30 cellular contexts compared by ENCODE assay signal in the genomic region with DNA sequence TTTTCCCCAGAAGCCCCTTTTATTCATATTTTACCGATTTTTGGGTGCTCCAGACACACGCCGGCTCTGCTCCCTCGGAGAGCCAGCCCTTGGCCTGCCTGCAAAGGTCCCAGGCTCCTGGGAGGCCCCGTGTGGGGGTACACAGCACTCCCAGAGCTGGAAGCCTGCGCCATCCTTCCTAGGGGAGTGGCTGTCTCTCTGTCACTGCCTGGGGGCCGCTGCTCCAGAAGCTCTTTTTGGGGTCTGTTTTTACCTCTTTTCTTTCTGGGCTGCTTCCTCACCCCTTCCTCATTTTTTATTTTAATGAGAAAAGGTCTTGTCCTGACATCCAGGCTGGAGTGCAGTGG.
"Had no signal": no experiment of that assay in that cellular context is flagged by ENCODE, and none has a peak within 500 bp of the region (broad histone marks: within the 10 kb centered on the region; RNA-seq: fewer than 3 reads in every experiment).

No MANE protein-coding gene starts in this region.

- H3K9me3 ChIP-seq: body of pancreas, MG63, SJCRH30 had no signal

- DNase-seq: activated CD4-positive, alpha-beta memory T cell treated with anti-CD3 and anti-CD28 coated beads, Interleukin-2, amount 10 ng/mL, durations not matched to agents 7 days and 5 days; activated CD4-positive, alpha-beta T cell treated with anti-CD3 and anti-CD28 coated beads for 1 hour; activated CD4-positive, alpha-beta T cell treated with anti-CD3 and anti-CD28 coated beads for 48 hours; activated CD4-positive, CD25-positive, alpha-beta regulatory T cell; activated CD8-positive, alpha-beta memory T cell treated with anti-CD3 and anti-CD28 coated beads for 24 hours; activated CD8-positive, alpha-beta memory T cell treated with anti-CD3 and anti-CD28 coated beads, Interleukin-2, amount 10 ng/mL, durations not matched to agents 7 days and 5 days; activated gamma-delta T cell; activated naive CD4-positive, alpha-beta T cell treated with Interleukin-2 at 50 U/mL for 16 hours; activated naive CD8-positive, alpha-beta T cell treated with anti-CD3 and anti-CD28 coated beads, Interleukin-2, amount 10 ng/mL, durations not matched to agents 7 days and 5 days; activated T-cell treated with anti-CD3 and anti-CD28 coated beads, Interleukin-2, amount 50 U/mL, for 24 hours; body of pancreas; Kasumi-1; KG1; MG63; NCI-H1048; NCI-H1105 treated with DMSO at 0.1 percent for 48 hours; NCI-H1436; NCI-H1694 treated with DMSO at 0.1 percent for 48 hours; NCI-H2029; NCI-H345; NCI-H524 treated with DMSO at 0.1 percent for 48 hours; SHP77; SJCRH30; T1000; WERI-Rb-1 had no signal

- H3K36me3 ChIP-seq: breast epithelium, MG63, SJCRH30, WERI-Rb-1 had no signal

- H3K4me1 ChIP-seq: body of pancreas, breast epithelium, SJCRH30 had no signal

- H3K27me3 ChIP-seq: body of pancreas, MG63 had no signal

- H3K36me3 Mint-ChIP-seq: activated CD8-positive, alpha-beta memory T cell treated with anti-CD3 and anti-CD28 coated beads, Interleukin-2, amount 10 ng/mL, durations not matched to agents 7 days and 5 days; activated naive CD4-positive, alpha-beta T cell treated with anti-CD3 and anti-CD28 coated beads, Interleukin-2, amount 50 U/mL, for 24 hours; activated naive CD8-positive, alpha-beta T cell treated with anti-CD3 and anti-CD28 coated beads, Interleukin-2, amount 10 ng/mL, durations not matched to agents 7 days and 5 days had no signal

- H3K27me3 Mint-ChIP-seq: activated CD8-positive, alpha-beta memory T cell treated with anti-CD3 and anti-CD28 coated beads, Interleukin-2, amount 10 ng/mL, durations not matched to agents 7 days and 5 days; activated naive CD4-positive, alpha-beta T cell treated with anti-CD3 and anti-CD28 coated beads, Interleukin-2, amount 50 U/mL, for 24 hours; activated naive CD8-positive, alpha-beta T cell treated with anti-CD3 and anti-CD28 coated beads, Interleukin-2, amount 10 ng/mL, durations not matched to agents 7 days and 5 days had no signal

- H3K4me3 Mint-ChIP-seq: activated CD4-positive, alpha-beta memory T cell treated with anti-CD3 and anti-CD28 coated beads, Interleukin-2, amount 10 ng/mL, durations not matched to agents 7 days and 5 days; activated CD8-positive, alpha-beta memory T cell treated with anti-CD3 and anti-CD28 coated beads, Interleukin-2, amount 10 ng/mL, durations not matched to agents 7 days and 5 days; activated naive CD4-positive, alpha-beta T cell treated with anti-CD3 and anti-CD28 coated beads, Interleukin-2, amount 50 U/mL, for 24 hours; activated naive CD8-positive, alpha-beta T cell treated with anti-CD3 and anti-CD28 coated beads, Interleukin-2, amount 10 ng/mL, durations not matched to agents 7 days and 5 days; activated T-cell treated with anti-CD3 and anti-CD28 coated beads, Interleukin-2, amount 50 U/mL, for 24 hours had no signal

- H3K27ac Mint-ChIP-seq: activated CD4-positive, alpha-beta memory T cell treated with anti-CD3 and anti-CD28 coated beads, Interleukin-2, amount 10 ng/mL, durations not matched to agents 7 days and 5 days; activated CD8-positive, alpha-beta memory T cell treated with anti-CD3 and anti-CD28 coated beads, Interleukin-2, amount 10 ng/mL, durations not matched to agents 7 days and 5 days; activated naive CD4-positive, alpha-beta T cell treated with anti-CD3 and anti-CD28 coated beads, Interleukin-2, amount 50 U/mL, for 24 hours; activated naive CD8-positive, alpha-beta T cell treated with anti-CD3 and anti-CD28 coated beads, Interleukin-2, amount 10 ng/mL, durations not matched to agents 7 days and 5 days; activated T-cell treated with anti-CD3 and anti-CD28 coated beads, Interleukin-2, amount 50 U/mL, for 24 hours; activated T-helper 2 cell treated with anti-CD3 and anti-CD28 coated beads, Interferon-gamma antibody, Interleukin-2, Interleukin-4, amounts not matched to agents 10 μg/mL and 5 μg/mL and 100 μg/mL, durations not matched to agents 14 hours and 24 hours and 36 hours had no signal

- H3K4me3 ChIP-seq: body of pancreas, breast epithelium, MG63, SJCRH30, SK-N-MC had no signal

- H3K9me3 Mint-ChIP-seq: activated CD4-positive, alpha-beta memory T cell treated with anti-CD3 and anti-CD28 coated beads, Interleukin-2, amount 10 ng/mL, durations not matched to agents 7 days and 5 days; activated naive CD4-positive, alpha-beta T cell treated with anti-CD3 and anti-CD28 coated beads, Interleukin-2, amount 50 U/mL, for 24 hours; activated naive CD8-positive, alpha-beta T cell treated with anti-CD3 and anti-CD28 coated beads, Interleukin-2, amount 10 ng/mL, durations not matched to agents 7 days and 5 days; activated T-cell treated with anti-CD3 and anti-CD28 coated beads, Interleukin-2, amount 50 U/mL, for 24 hours; activated T-helper 2 cell treated with anti-CD3 and anti-CD28 coated beads, Interferon-gamma antibody, Interleukin-2, Interleukin-4, amounts not matched to agents 10 μg/mL and 5 μg/mL and 100 μg/mL, durations not matched to agents 14 hours and 24 hours and 36 hours had no signal

- H3K27ac ChIP-seq: body of pancreas, breast epithelium, SJCRH30, SK-N-MC, WERI-Rb-1 had no signal

- ATAC-seq: activated CD8-positive, alpha-beta memory T cell treated with anti-CD3 and anti-CD28 coated beads, Interleukin-2, amount 10 ng/mL, durations not matched to agents 7 days and 5 days; body of pancreas; Panc1 had no signal

- H3K4me1 Mint-ChIP-seq: activated CD4-positive, alpha-beta memory T cell treated with anti-CD3 and anti-CD28 coated beads, Interleukin-2, amount 10 ng/mL, durations not matched to agents 7 days and 5 days; activated CD8-positive, alpha-beta memory T cell treated with anti-CD3 and anti-CD28 coated beads, Interleukin-2, amount 10 ng/mL, durations not matched to agents 7 days and 5 days; activated naive CD4-positive, alpha-beta T cell treated with anti-CD3 and anti-CD28 coated beads, Interleukin-2, amount 50 U/mL, for 24 hours; activated naive CD8-positive, alpha-beta T cell treated with anti-CD3 and anti-CD28 coated beads, Interleukin-2, amount 10 ng/mL, durations not matched to agents 7 days and 5 days had no signal
